ENCODE assay signal across 8 cellular contexts in genomic region chr5:115841382-115842088, GRCh38. TPM values are rescaled to one million over a fixed set of nuclear protein-coding genes. Genes with fewer than 3 reads are reported as not detected.
A peak's percentile ranks its signal among the peaks of the same experiment; 100 is the strongest.
DNase-seq lines count a peak whose midpoint lies in the region; ATAC-seq and TF ChIP-seq lines count a peak whose summit lies in the region.

AP3S1 (plus strand) TSS chr5:115841935; CDS start chr5:115842038, 103 bp downstream.
ATG12 (minus strand) TSS chr5:115841565; CDS start chr5:115841552, 13 bp downstream.

- H3K4me3 Mint-ChIP-seq in activated T-helper 2 cell treated with anti-CD3 and anti-CD28 coated beads, Interferon-gamma antibody, Interleukin-2, Interleukin-4, amounts not matched to agents 10 μg/mL and 5 μg/mL and 100 μg/mL, durations not matched to agents 14 hours and 24 hours and 36 hours (ENCODE audit: low read depth), result peak within 1 kb of the TSS; percentile 97
- H3K4me3 Mint-ChIP-seq in naive thymus-derived CD8-positive, alpha-beta T cell, result peak within 1 kb of the TSS; percentile 96 to 100 (median 98)
- peak within 1 kb of the TSS; percentile 94 to 98 for H3K4me3 Mint-ChIP-seq in stimulated activated naive B cell treated with anti-CD40 and anti-IgM and Interleukin-4, amounts not matched to agents 10 μg/mL and 1 μg/mL and 100 μg/mL, for 72 hours

- H3K9me3 ChIP-seq in Loucy (ENCODE audit: insufficient read depth, low read depth, low read length), result no peaks in the 10 kb centered on the region
- no peaks in the 10 kb centered on the region for H3K9me3 ChIP-seq in RWPE2 (ENCODE audit: severe bottlenecking)

- peak within 1 kb of the TSS; percentile 84 for H3K9ac ChIP-seq in Loucy (ENCODE audit: low read depth, low read length, poor library complexity, severe bottlenecking)

- H3K27ac Mint-ChIP-seq in activated T-helper 2 cell treated with anti-CD3 and anti-CD28 coated beads, Interferon-gamma antibody, Interleukin-2, Interleukin-4, amounts not matched to agents 10 μg/mL and 5 μg/mL and 100 μg/mL, durations not matched to agents 14 hours and 24 hours and 36 hours, result peak within 1 kb of the TSS; percentile 99
- peak within 1 kb of the TSS; percentile 98 to 100 (median 100) for H3K27ac Mint-ChIP-seq in naive thymus-derived CD8-positive, alpha-beta T cell
- H3K27ac Mint-ChIP-seq in stimulated activated naive B cell treated with anti-CD40 and anti-IgM and Interleukin-4, amounts not matched to agents 10 μg/mL and 1 μg/mL and 100 μg/mL, for 72 hours, result peak within 1 kb of the TSS; percentile 98

- H3K27me3 ChIP-seq in H7 (ENCODE audit: control insufficient read depth, insufficient read depth, low read length), result 0 out of 2 replicates have a peak, but pooled peaks cover 2% of the 10 kb centered on the region
- no peaks in the 10 kb centered on the region for H3K27me3 ChIP-seq in Loucy (ENCODE audit: insufficient read depth, low read length, poor library complexity, severe bottlenecking)
- no peaks in the 10 kb centered on the region for H3K27me3 ChIP-seq in RWPE2 (ENCODE audit: insufficient read depth, poor library complexity, severe bottlenecking)

- H3K4me2 ChIP-seq in Loucy (ENCODE audit: low read depth, low read length, poor library complexity, severe bottlenecking), result peak within 1 kb of the TSS; percentile 90

- peak; percentile 96 for DNase-seq in ELR (ENCODE audit: low read depth)
- peak; percentile 91 for DNase-seq in H7
- peak; percentile 93 for DNase-seq in RWPE2 (ENCODE audit: low spot score)
- DNase-seq in activated T-helper 2 cell treated with anti-CD3 and anti-CD28 coated beads, Interferon-gamma antibody, Interleukin-2, Interleukin-4, amounts not matched to agents 10 μg/mL and 5 μg/mL and 100 μg/mL, durations not matched to agents 14 hours and 24 hours and 36 hours (ENCODE audit: low spot score), result peak; percentile 87
- peak; percentile 91 for DNase-seq in fibroblast of mammary gland (ENCODE audit: low read depth)
- DNase-seq in naive thymus-derived CD8-positive, alpha-beta T cell, result peak; percentile 86 to 97 (median 90)
- DNase-seq in stimulated activated naive B cell treated with anti-CD40 and anti-IgM and Interleukin-4, amounts not matched to agents 10 μg/mL and 1 μg/mL and 100 μg/mL, for 72 hours, result peak; percentile 88

- H3K4me1 ChIP-seq in Loucy (ENCODE audit: insufficient read depth, low read length, poor library complexity, severe bottlenecking), result peaks cover 12% of the 10 kb centered on the region
- peaks cover 20% of the 10 kb centered on the region for H3K4me1 ChIP-seq in RWPE2 (ENCODE audit: insufficient read depth, poor library complexity, severe bottlenecking)

- H3K36me3 ChIP-seq in H7 (replicated peaks; ENCODE audit: control insufficient read depth, insufficient read depth, low read length), result no peaks in the 10 kb centered on the region; the same call in 1 of the 2 replicates
- H3K36me3 ChIP-seq in Loucy (ENCODE audit: insufficient read depth, low read length), result peaks cover 8% of the 10 kb centered on the region; the same call in 1 of the 2 replicates
- peaks cover 27% of the 10 kb centered on the region for H3K36me3 ChIP-seq in RWPE2 (ENCODE audit: low read depth)

- H4K20me1 ChIP-seq in Loucy (ENCODE audit: insufficient read depth, low read length, poor library complexity, severe bottlenecking), result peaks cover 45% of the 10 kb centered on the region

- peaks cover 34% of the 10 kb centered on the region for H3K36me3 Mint-ChIP-seq in activated T-helper 2 cell treated with anti-CD3 and anti-CD28 coated beads, Interferon-gamma antibody, Interleukin-2, Interleukin-4, amounts not matched to agents 10 μg/mL and 5 μg/mL and 100 μg/mL, durations not matched to agents 14 hours and 24 hours and 36 hours (ENCODE audit: low read depth)
- H3K36me3 Mint-ChIP-seq in naive thymus-derived CD8-positive, alpha-beta T cell, result peaks cover 3 to 21% (median 4%) of the 10 kb centered on the region in 3 donors
- peaks cover 5 to 9% of the 10 kb centered on the region in 2 donors for H3K36me3 Mint-ChIP-seq in stimulated activated naive B cell treated with anti-CD40 and anti-IgM and Interleukin-4, amounts not matched to agents 10 μg/mL and 1 μg/mL and 100 μg/mL, for 72 hours

- H2AFZ ChIP-seq in Loucy (ENCODE audit: low read length), result peak within 1 kb of the TSS; percentile 89

- H3K27ac ChIP-seq in RWPE2 (ENCODE audit: poor library complexity, severe bottlenecking), result peak within 1 kb of the TSS; percentile 76

- no peaks in the 10 kb centered on the region for H3K9me2 ChIP-seq in Loucy (replicated peaks; ENCODE audit: low read depth, low read length)

- peaks cover 2% of the 10 kb centered on the region for H3K27me3 Mint-ChIP-seq in activated T-helper 2 cell treated with anti-CD3 and anti-CD28 coated beads, Interferon-gamma antibody, Interleukin-2, Interleukin-4, amounts not matched to agents 10 μg/mL and 5 μg/mL and 100 μg/mL, durations not matched to agents 14 hours and 24 hours and 36 hours (ENCODE audit: low read depth)
- no peaks in the 10 kb centered on the region for H3K27me3 Mint-ChIP-seq in naive thymus-derived CD8-positive, alpha-beta T cell
- H3K27me3 Mint-ChIP-seq in stimulated activated naive B cell treated with anti-CD40 and anti-IgM and Interleukin-4, amounts not matched to agents 10 μg/mL and 1 μg/mL and 100 μg/mL, for 72 hours, result no peaks in the 10 kb centered on the region

- peak; percentile 84 for ATAC-seq in RWPE2 (ENCODE audit: low read depth)
- peak; percentile 86 to 91 for ATAC-seq in naive thymus-derived CD8-positive, alpha-beta T cell
- ATAC-seq in stimulated activated naive B cell treated with anti-CD40 and anti-IgM and Interleukin-4, amounts not matched to agents 10 μg/mL and 1 μg/mL and 100 μg/mL, for 72 hours (replicated peaks), result peak; percentile 88 to 90

- POLR2A ChIA-PET in naive thymus-derived CD8-positive, alpha-beta T cell (lab: Charles Lee), result interaction anchor here (0.9 to 5.1 kb wide), 7 partner anchors 207 to 545 kb away, joined by 3 to 22 read pairs (median 8); partner anchors contain the start of genes CCDC112, COMMD10 and TMED7

- intact Hi-C loops in activated T-helper 2 cell treated with anti-CD3 and anti-CD28 coated beads, Interferon-gamma antibody, Interleukin-2, Interleukin-4, amounts not matched to agents 10 μg/mL and 5 μg/mL and 100 μg/mL, durations not matched to agents 14 hours and 24 hours and 36 hours (cut with micrococcal nuclease), result loop anchor here (1.0 to 5.0 kb wide), 8 partner anchors 207 to 671 kb away; partner anchors contain the start of genes CCDC112, COMMD10, FEM1C and TMED7

- no peaks in the 10 kb centered on the region for H3F3A ChIP-seq in Loucy (ENCODE audit: low read depth)

- H3K79me2 ChIP-seq in Loucy (ENCODE audit: insufficient read depth, low read length), result peaks cover 86% of the 10 kb centered on the region

- TF ChIP-seq CTCF in Loucy (conservative IDR thresholded peaks at IDR 0.05; ENCODE audit: low read length) (no peak), RWPE2 (IDR thresholded peaks at IDR 0.05; ENCODE audit: poor library complexity, severe bottlenecking) (no peak), fibroblast of mammary gland (conservative IDR thresholded peaks at IDR 0.05; ENCODE audit: control insufficient read depth, insufficient read depth, low read depth, low read length) (no peak)

- H3K4me3 ChIP-seq in H7 (ENCODE audit: insufficient read depth, low read depth, low read length), result peak within 1 kb of the TSS; percentile 81
- H3K4me3 ChIP-seq in Loucy (ENCODE audit: low read length, poor library complexity, severe bottlenecking), result peak within 1 kb of the TSS; percentile 93
- H3K4me3 ChIP-seq in RWPE2 (ENCODE audit: severe bottlenecking), result peak within 1 kb of the TSS; percentile 89
- peak within 1 kb of the TSS; percentile 78 for H3K4me3 ChIP-seq in fibroblast of mammary gland (ENCODE audit: control insufficient read depth, low read depth, low read length)

- peaks cover 42% of the 10 kb centered on the region for H3K4me1 Mint-ChIP-seq in activated T-helper 2 cell treated with anti-CD3 and anti-CD28 coated beads, Interferon-gamma antibody, Interleukin-2, Interleukin-4, amounts not matched to agents 10 μg/mL and 5 μg/mL and 100 μg/mL, durations not matched to agents 14 hours and 24 hours and 36 hours (ENCODE audit: low read depth)
- H3K4me1 Mint-ChIP-seq in naive thymus-derived CD8-positive, alpha-beta T cell, result peaks cover 18 to 74% (median 52%) of the 10 kb centered on the region in 4 donors
- H3K4me1 Mint-ChIP-seq in stimulated activated naive B cell treated with anti-CD40 and anti-IgM and Interleukin-4, amounts not matched to agents 10 μg/mL and 1 μg/mL and 100 μg/mL, for 72 hours, result peaks cover 21 to 50% of the 10 kb centered on the region in 2 donors

- no peaks in the 10 kb centered on the region for H3K9me3 Mint-ChIP-seq in activated T-helper 2 cell treated with anti-CD3 and anti-CD28 coated beads, Interferon-gamma antibody, Interleukin-2, Interleukin-4, amounts not matched to agents 10 μg/mL and 5 μg/mL and 100 μg/mL, durations not matched to agents 14 hours and 24 hours and 36 hours
- no peaks in the 10 kb centered on the region for H3K9me3 Mint-ChIP-seq in naive thymus-derived CD8-positive, alpha-beta T cell
- no peaks in the 10 kb centered on the region for H3K9me3 Mint-ChIP-seq in stimulated activated naive B cell treated with anti-CD40 and anti-IgM and Interleukin-4, amounts not matched to agents 10 μg/mL and 1 μg/mL and 100 μg/mL, for 72 hours

RNA-seq across cellular contexts. Expression of gene AP3S1, which starts in this region (rescaled TPM):
- total RNA-seq in H7 (2014; rRNA removed; shearing (Covaris generic)), result 40.6 and 59.3 TPM in 2 replicates
- total RNA-seq in activated T-helper 2 cell treated with anti-CD3 and anti-CD28 coated beads, Interferon-gamma antibody, Interleukin-2, Interleukin-4, amounts not matched to agents 10 μg/mL and 5 μg/mL and 100 μg/mL, durations not matched to agents 14 hours and 24 hours and 36 hours, result 69.0 and 74.8 TPM in 2 replicates
- 10 to 100 TPM; 37.8 to 43.1 TPM for total RNA-seq in naive thymus-derived CD8-positive, alpha-beta T cell
- 10 to 100 TPM; 52.1 to 63.4 (median 55.7) TPM for polyA plus RNA-seq in naive thymus-derived CD8-positive, alpha-beta T cell

RNA-seq across cellular contexts. Expression of gene ATG12, which starts in this region (rescaled TPM):
- total RNA-seq in H7 (2014; rRNA removed; shearing (Covaris generic)), result 53.9 and 69.2 TPM in 2 replicates
- total RNA-seq in activated T-helper 2 cell treated with anti-CD3 and anti-CD28 coated beads, Interferon-gamma antibody, Interleukin-2, Interleukin-4, amounts not matched to agents 10 μg/mL and 5 μg/mL and 100 μg/mL, durations not matched to agents 14 hours and 24 hours and 36 hours, result 33.8 and 34.5 TPM in 2 replicates
- 10 to 100 TPM; 71.6 to 80.0 TPM for total RNA-seq in naive thymus-derived CD8-positive, alpha-beta T cell
- 100 to 1,000 TPM in 2 of 3 donors, 10 to 100 TPM in 1; 90.6 to 126 (median 123) TPM for polyA plus RNA-seq in naive thymus-derived CD8-positive, alpha-beta T cell

Comparison
In these comparisons a context has a peak if more than half of its experiments do, and no peak if none do; other contexts are left out.
1. Peak in every context shown above with its lines: DNase-seq, ATAC-seq, H3K4me3 ChIP-seq and H3K27ac ChIP-seq.